Comparison of ENCODE assay signal across 8 cellular contexts in genomic region chr10:121927841-121928527, GRCh38. TPM values are rescaled to one million over a fixed set of nuclear protein-coding genes. Genes with fewer than 3 reads are reported as not detected.
A peak's percentile ranks its signal among the peaks of the same experiment; 100 is the strongest.
DNase-seq lines count a peak whose midpoint lies in the region; ATAC-seq, FAIRE-seq and TF ChIP-seq lines count a peak whose summit lies in the region.

ATE1 (minus strand) TSS chr10:121928031; CDS start chr10:121927949, 82 bp downstream.

- ATAC-seq in HG03442 (IDR thresholded peaks at IDR 0.05; ENCODE audit: unreplicated experiment), result peak; percentile 82

- H3K4me3 ChIP-seq in BJ (ENCODE audit: low read depth, low read length), result peak within 1 kb of the TSS; percentile 84

- POLR2A ChIA-PET in BJ (lab: Charles Lee), result no interaction called here

- no peaks in the 10 kb centered on the region for H3K27me3 ChIP-seq in BJ (ENCODE audit: control insufficient read depth, insufficient read depth, low read length)

- peak; percentile 54 for DNase-seq in BJ (ENCODE audit: low read depth)
- peak; percentile 68 for DNase-seq in GM19239 (ENCODE audit: insufficient read length, low spot score)
- peak; percentile 64 to 92 for DNase-seq in NCI-H526 (lab: John Stamatoyannopoulos, UW)
- peak; percentile 77 for DNase-seq in activated CD4-positive, alpha-beta T cell treated with anti-CD3 and anti-CD28 coated beads, Interleukin-2, amount 50 U/mL, for 1 hour
- peak; percentile 65 for DNase-seq in cortex of kidney (lab: John Stamatoyannopoulos, UW)
- peak; percentile 98 for DNase-seq in left kidney (ENCODE audit: low read depth, low spot score)
- peak; percentile 84 for DNase-seq in stimulated activated CD4-positive, alpha-beta T cell treated with anti-CD3 and anti-CD28 coated beads, Interleukin-1b, Interleukin-23, amount 100 ng/mL, for 48 hours

- TF ChIP-seq CTCF in BJ (IDR thresholded peaks at IDR 0.05; ENCODE audit: insufficient read depth, low read depth, low read length), result peak; percentile 24; the same call in 1 of the 2 replicates

- CTCF ChIA-PET in BJ (lab: Yijun Ruan, JAX), result interaction anchor here (1.0 to 1.2 kb wide), 2 partner anchors 9 to 27 kb away, joined by 3 to 5 read pairs; no protein-coding TSS in a partner anchor

- peak; percentile 14 for FAIRE-seq in GM19239 (lab: Jason Lieb, UNC)

- no peaks in the 10 kb centered on the region; the same call in 1 of the 2 replicates for H3K36me3 ChIP-seq in BJ (ENCODE audit: control insufficient read depth, insufficient read depth, low read length)

RNA-seq across cellular contexts. Expression of gene ATE1, which starts in this region (rescaled TPM):
- polyA plus RNA-seq in BJ (2011; rRNA removed), result 7.4 and 11.7 TPM in 2 replicates
- 13.7 and 14.7 TPM in 2 replicates for polyA minus RNA-seq in BJ (2011; rRNA and poly(A)+ RNA removed)

Comparison
In these comparisons a context has a peak if more than half of its experiments do, and no peak if none do; other contexts are left out.
1. Peak in every context shown above with its lines: DNase-seq, ATAC-seq and H3K4me3 ChIP-seq.